Comparison of ENCODE assay signal across 20 cellular contexts in the genomic region with DNA sequence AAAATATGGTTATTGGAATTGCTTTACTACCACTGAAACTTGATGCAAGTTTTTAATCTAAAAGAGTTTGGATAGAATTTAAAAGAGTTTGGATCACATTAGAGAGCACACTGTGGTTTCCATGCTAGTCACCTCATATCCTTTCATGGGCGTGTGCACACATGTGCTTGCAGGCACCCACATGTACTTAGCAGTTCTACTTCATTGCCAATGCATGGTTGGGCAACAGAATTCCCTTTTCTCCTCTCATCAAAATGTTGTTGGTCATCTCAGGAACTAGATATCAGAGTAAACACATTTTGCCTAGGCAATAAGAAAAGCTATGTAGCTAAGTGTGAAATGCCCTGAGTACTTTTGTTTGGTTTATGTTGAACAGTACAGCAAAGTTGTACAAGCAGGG.
"Had no signal": no experiment of that assay in that cellular context is flagged by ENCODE, and none has a peak within 500 bp of the region (broad histone marks: within the 10 kb centered on the region; RNA-seq: fewer than 3 reads in every experiment).

No MANE protein-coding gene starts in this region.

- H3K9me3 ChIP-seq: SK-N-SH, testis, upper lobe of right lung had no signal

- H3K4me3 ChIP-seq: testis, upper lobe of right lung had no signal

- H3K27ac ChIP-seq: testis, upper lobe of right lung, WERI-Rb-1 had no signal

- ATAC-seq: activated CD8-positive, alpha-beta memory T cell treated with anti-CD3 and anti-CD28 coated beads, Interleukin-2, amount 10 ng/mL, durations not matched to agents 7 days and 5 days; activated CD8-positive, alpha-beta T cell treated with anti-CD3 and anti-CD28 coated beads for 36 hours; activated naive CD8-positive, alpha-beta T cell treated with anti-CD3 and anti-CD28 coated beads, Interleukin-2, amount 50 U/mL, for 24 hours; naive thymus-derived CD4-positive, alpha-beta T cell; stimulated activated naive B cell treated with anti-CD40 and anti-IgM and Interleukin-4, amounts not matched to agents 10 μg/mL and 1 μg/mL and 100 μg/mL, for 72 hours; upper lobe of right lung had no signal

- FAIRE-seq: colon had no signal

- H3K27me3 ChIP-seq: testis, upper lobe of right lung had no signal

- H3K9ac ChIP-seq: SK-N-SH had no signal

- H3K36me3 ChIP-seq: upper lobe of right lung, WERI-Rb-1 had no signal

- H3K4me2 ChIP-seq: SK-N-SH had no signal

- DNase-seq: activated CD4-positive, alpha-beta T cell treated with anti-CD3 and anti-CD28 coated beads, Interleukin-2, amount 10 ng/mL, durations not matched to agents 7 days and 5 days; activated CD4-positive, CD25-positive, alpha-beta regulatory T cell treated with anti-CD3 and anti-CD28 coated beads, Interleukin-2, amount 50 U/mL, for 72 hours; activated CD8-positive, alpha-beta memory T cell treated with anti-CD3 and anti-CD28 coated beads, Interleukin-2, amount 10 ng/mL, durations not matched to agents 7 days and 5 days; activated CD8-positive, alpha-beta T cell treated with anti-CD3 and anti-CD28 coated beads for 36 hours; activated gamma-delta T cell; activated naive CD4-positive, alpha-beta T cell treated with anti-CD3 and anti-CD28 coated beads, Interleukin-2, amount 50 U/mL, for 16 hours; activated naive CD8-positive, alpha-beta T cell treated with anti-CD3 and anti-CD28 coated beads, Interleukin-2, amount 50 U/mL, for 24 hours; activated T-cell treated with anti-CD3 and anti-CD28 coated beads for 4 hours; anterior cingulate cortex; foreskin melanocyte; hippocampal formation; naive thymus-derived CD4-positive, alpha-beta T cell; SK-N-SH; stimulated activated CD4-positive, alpha-beta T cell treated with anti-CD3 and anti-CD28 coated beads, Interleukin-2, amount 100 ng/mL, for 48 hours; stimulated activated CD8-positive, alpha-beta memory T cell treated with anti-CD3 and anti-CD28 coated beads, Interleukin-4, amount 100 ng/mL, for 48 hours; stimulated activated naive B cell treated with anti-CD40 and anti-IgM and Interleukin-4, amounts not matched to agents 10 μg/mL and 1 μg/mL and 100 μg/mL, for 72 hours; testis; upper lobe of right lung; WERI-Rb-1 had no signal
